Comparison of ENCODE assay signal across 1 cellular context in genomic region chr17:50117202-50118040, GRCh38.
TF ChIP-seq lines count a peak whose summit lies in the region.

No MANE protein-coding gene starts in this region.

TF ChIP-seq in K562, 482 proteins besides CTCF, POLR2A, EP300 and RAD21 (continued from another document):
- TF ChIP-seq ZBTB2 (IDR thresholded peaks at IDR 0.05) (no peak), DMBX1 (CRISPR knock-in tag; IDR thresholded peaks at IDR 0.05; ENCODE audit: borderline replicate concordance) (no peak), TARDBP (IDR thresholded peaks at IDR 0.05) (no peak), RNF2 (IDR thresholded peaks at IDR 0.05) (0 out of 2 replicates have a peak, but pooled peaks have one; percentile 44), ZNF23 (CRISPR knock-in tag; IDR thresholded peaks at IDR 0.05) (no peak), ZNF274 (IDR thresholded peaks at IDR 0.05; ENCODE audit: borderline replicate concordance, low read depth, low read length) (no peak), ZBTB11 (CRISPR knock-in tag; IDR thresholded peaks at IDR 0.05) (no peak), GMEB1 (CRISPR knock-in tag; IDR thresholded peaks at IDR 0.05) (peak; percentile 44; the same call in 1 of the 2 replicates), ATF6 (CRISPR knock-in tag; IDR thresholded peaks at IDR 0.05) (no peak), ATF7 (IDR thresholded peaks at IDR 0.05) (0 out of 2 replicates have a peak, but pooled peaks have one; percentile 14)
TF ChIP-seq in K562: peak in this region for 58.
